ENCODE assay signal across 1 cellular context in genomic region chr3:138774529-138775253, GRCh38.
A peak's percentile ranks its signal among the peaks of the same experiment; 100 is the strongest.
TF ChIP-seq lines count a peak whose summit lies in the region.

No MANE protein-coding gene starts in this region.

TF ChIP-seq in HEK293, 187 proteins besides CTCF, POLR2A, EP300 and RAD21 (continued from another document and continues in another):
- TF ChIP-seq SALL2 (tag by site-specific recombination; IDR thresholded peaks at IDR 0.05; ENCODE audit: borderline replicate concordance) (no peak), SCRT2 (tag by site-specific recombination; IDR thresholded peaks at IDR 0.05) (0 out of 2 replicates have a peak, but pooled peaks have one; percentile 28), ZNF311 (tag by site-specific recombination; IDR thresholded peaks at IDR 0.05; ENCODE audit: borderline replicate concordance) (no peak), PRDM4 (tag by site-specific recombination; IDR thresholded peaks at IDR 0.05) (0 out of 2 replicates have a peak, but pooled peaks have one; percentile 35), PRDM6 (tag by site-specific recombination; IDR thresholded peaks at IDR 0.05) (peak; percentile 94), SETDB1 (IDR thresholded peaks at IDR 0.05; ENCODE audit: insufficient read length, low read length) (no peak), ZBTB7A (tag by site-specific recombination; IDR thresholded peaks at IDR 0.05; ENCODE audit: low read depth) (no peak), ZNF404 (tag by site-specific recombination; IDR thresholded peaks at IDR 0.05) (no peak), ZBTB21 (tag by site-specific recombination; IDR thresholded peaks at IDR 0.05) (peak; percentile 29; the same call in 1 of the 2 replicates), ZNF555 (tag by site-specific recombination; conservative IDR thresholded peaks at IDR 0.05) (no peak), ZNF837 (tag by site-specific recombination; IDR thresholded peaks at IDR 0.05) (no peak), ZNF664 (tag by site-specific recombination; IDR thresholded peaks at IDR 0.05) (no peak), ZNF660 (tag by site-specific recombination; IDR thresholded peaks at IDR 0.05) (peak; percentile 91), ZSCAN23 (tag by site-specific recombination; IDR thresholded peaks at IDR 0.05) (no peak), PRDM1 (tag by site-specific recombination; IDR thresholded peaks at IDR 0.05) (0 out of 2 replicates have a peak, but pooled peaks have one; percentile 32), ZNF175 (tag by site-specific recombination; IDR thresholded peaks at IDR 0.05) (no peak), ZNF704 (tag by site-specific recombination; IDR thresholded peaks at IDR 0.05) (no peak), ZNF488 (tag by site-specific recombination; IDR thresholded peaks at IDR 0.05) (no peak), ZNF514 (tag by site-specific recombination; IDR thresholded peaks at IDR 0.05) (no peak), ZNF747 (tag by site-specific recombination; IDR thresholded peaks at IDR 0.05) (no peak), ZBTB17 (tag by site-specific recombination; IDR thresholded peaks at IDR 0.05) (peak; percentile 20; the same call in 1 of the 2 replicates), OSR2 (tag by site-specific recombination; IDR thresholded peaks at IDR 0.05) (peak; percentile 52), ZNF10 (tag by site-specific recombination; IDR thresholded peaks at IDR 0.05) (0 out of 2 replicates have a peak, but pooled peaks have one; percentile 40), HOXC10 (CRISPR knock-in tag; IDR thresholded peaks at IDR 0.05) (no peak), WT1 (tag by site-specific recombination; IDR thresholded peaks at IDR 0.05) (0 out of 2 replicates have a peak, but pooled peaks have one; percentile 23), ZNF571 (tag by site-specific recombination; IDR thresholded peaks at IDR 0.05) (no peak), ZNF654 (tag by site-specific recombination; IDR thresholded peaks at IDR 0.05; ENCODE audit: low read depth) (no peak), ZFP69B (tag by site-specific recombination; IDR thresholded peaks at IDR 0.05) (no peak), MYNN (tag by site-specific recombination; IDR thresholded peaks at IDR 0.05; ENCODE audit: borderline replicate concordance) (no peak), ZBTB11 (tag by site-specific recombination; conservative IDR thresholded peaks at IDR 0.05; ENCODE audit: low read depth) (no peak), ZNF174 (tag by site-specific recombination; IDR thresholded peaks at IDR 0.05) (no peak), ZNF830 (tag by site-specific recombination; IDR thresholded peaks at IDR 0.05; ENCODE audit: low read depth) (no peak), ZNF639 (tag by site-specific recombination; IDR thresholded peaks at IDR 0.05) (peak; percentile 66; the same call in 1 of the 2 replicates), ZFHX2 (tag by site-specific recombination; conservative IDR thresholded peaks at IDR 0.05) (no peak), ATF2 (tag by site-specific recombination; IDR thresholded peaks at IDR 0.05; ENCODE audit: low read depth) (no peak), REPIN1 (tag by site-specific recombination; IDR thresholded peaks at IDR 0.05; ENCODE audit: low read depth) (no peak), IKZF3 (tag by site-specific recombination; IDR thresholded peaks at IDR 0.05) (peak; percentile 35; the same call in 1 of the 2 replicates), KLF17 (tag by site-specific recombination; IDR thresholded peaks at IDR 0.05) (no peak), ZNF221 (tag by site-specific recombination; IDR thresholded peaks at IDR 0.05; ENCODE audit: borderline replicate concordance) (no peak), KLF1 (tag by site-specific recombination; IDR thresholded peaks at IDR 0.05) (no peak), ZNF449 (tag by site-specific recombination; IDR thresholded peaks at IDR 0.05) (no peak; the same call in 1 of the 2 replicates), ZNF529 (tag by site-specific recombination; IDR thresholded peaks at IDR 0.05; ENCODE audit: insufficient replicate concordance) (no peak), BCL6B (tag by site-specific recombination; IDR thresholded peaks at IDR 0.05) (peak; percentile 48; the same call in 1 of the 2 replicates), SP7 (tag by site-specific recombination; IDR thresholded peaks at IDR 0.05) (peak; percentile 74), BCL11A (tag by site-specific recombination; IDR thresholded peaks at IDR 0.05; ENCODE audit: low read depth) (no peak), ZNF335 (tag by site-specific recombination; conservative IDR thresholded peaks at IDR 0.05) (peak; percentile 17; the same call in 1 of the 2 replicates), ZNF600 (tag by site-specific recombination; IDR thresholded peaks at IDR 0.05) (no peak), ZNF629 (tag by site-specific recombination; IDR thresholded peaks at IDR 0.05) (peak; percentile 80)
